In the genomic region with DNA sequence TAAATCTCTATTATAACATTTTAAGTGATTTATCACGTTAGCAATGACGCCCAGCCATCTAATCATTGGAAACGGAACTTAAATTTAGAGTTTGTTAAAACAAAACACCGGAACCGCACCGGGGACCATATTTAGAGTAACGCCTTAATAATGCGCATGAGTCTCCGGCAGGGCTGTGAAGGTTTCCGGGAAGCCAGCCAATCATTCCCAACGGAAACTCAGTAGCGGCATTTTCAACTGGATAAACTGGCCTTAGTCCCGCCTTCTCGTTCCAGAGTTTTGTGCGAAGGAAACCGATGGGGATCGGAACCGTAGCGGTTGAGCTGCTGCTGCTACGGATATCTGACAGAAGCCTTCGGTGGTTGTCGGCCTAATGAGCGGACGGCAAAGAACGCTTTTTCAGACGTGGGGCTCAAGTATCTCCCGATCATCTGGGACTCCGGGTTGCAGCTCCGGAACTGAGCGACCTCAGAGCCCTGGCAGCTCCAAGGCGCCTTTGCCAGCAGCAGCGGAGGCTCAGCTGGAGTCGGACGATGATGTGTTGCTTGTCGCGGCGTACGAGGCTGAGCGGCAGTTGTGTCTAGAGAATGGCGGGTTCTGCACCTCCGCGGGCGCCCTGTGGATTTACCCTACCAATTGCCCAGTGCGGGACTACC, we compare ENCODE assay signal across 1 cellular context.
TF ChIP-seq lines count a peak whose summit lies in the region.

A gene with protein sequence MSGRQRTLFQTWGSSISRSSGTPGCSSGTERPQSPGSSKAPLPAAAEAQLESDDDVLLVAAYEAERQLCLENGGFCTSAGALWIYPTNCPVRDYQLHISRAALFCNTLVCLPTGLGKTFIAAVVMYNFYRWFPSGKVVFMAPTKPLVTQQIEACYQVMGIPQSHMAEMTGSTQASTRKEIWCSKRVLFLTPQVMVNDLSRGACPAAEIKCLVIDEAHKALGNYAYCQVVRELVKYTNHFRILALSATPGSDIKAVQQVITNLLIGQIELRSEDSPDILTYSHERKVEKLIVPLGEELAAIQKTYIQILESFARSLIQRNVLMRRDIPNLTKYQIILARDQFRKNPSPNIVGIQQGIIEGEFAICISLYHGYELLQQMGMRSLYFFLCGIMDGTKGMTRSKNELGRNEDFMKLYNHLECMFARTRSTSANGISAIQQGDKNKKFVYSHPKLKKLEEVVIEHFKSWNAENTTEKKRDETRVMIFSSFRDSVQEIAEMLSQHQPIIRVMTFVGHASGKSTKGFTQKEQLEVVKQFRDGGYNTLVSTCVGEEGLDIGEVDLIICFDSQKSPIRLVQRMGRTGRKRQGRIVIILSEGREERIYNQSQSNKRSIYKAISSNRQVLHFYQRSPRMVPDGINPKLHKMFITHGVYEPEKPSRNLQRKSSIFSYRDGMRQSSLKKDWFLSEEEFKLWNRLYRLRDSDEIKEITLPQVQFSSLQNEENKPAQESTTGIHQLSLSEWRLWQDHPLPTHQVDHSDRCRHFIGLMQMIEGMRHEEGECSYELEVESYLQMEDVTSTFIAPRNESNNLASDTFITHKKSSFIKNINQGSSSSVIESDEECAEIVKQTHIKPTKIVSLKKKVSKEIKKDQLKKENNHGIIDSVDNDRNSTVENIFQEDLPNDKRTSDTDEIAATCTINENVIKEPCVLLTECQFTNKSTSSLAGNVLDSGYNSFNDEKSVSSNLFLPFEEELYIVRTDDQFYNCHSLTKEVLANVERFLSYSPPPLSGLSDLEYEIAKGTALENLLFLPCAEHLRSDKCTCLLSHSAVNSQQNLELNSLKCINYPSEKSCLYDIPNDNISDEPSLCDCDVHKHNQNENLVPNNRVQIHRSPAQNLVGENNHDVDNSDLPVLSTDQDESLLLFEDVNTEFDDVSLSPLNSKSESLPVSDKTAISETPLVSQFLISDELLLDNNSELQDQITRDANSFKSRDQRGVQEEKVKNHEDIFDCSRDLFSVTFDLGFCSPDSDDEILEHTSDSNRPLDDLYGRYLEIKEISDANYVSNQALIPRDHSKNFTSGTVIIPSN (N-terminal part only) (plus strand): TSS at position 272 of the 656 bp plus-strand sequence. CDS start 102 bp downstream, at position 374.

TF ChIP-seq in HCT116, 20 proteins besides CTCF, POLR2A, EP300 and RAD21 (continued from another document):
- peak; percentile 82 for TF ChIP-seq POLR2AphosphoS5 (IDR thresholded peaks at IDR 0.05; ENCODE audit: low read depth, low read length)
- TF ChIP-seq YY1 (IDR thresholded peaks at IDR 0.05; ENCODE audit: extremely low read depth, insufficient replicate concordance, low read depth, low read length), result peak; percentile 68
- peak; percentile 83 for TF ChIP-seq SP1 (IDR thresholded peaks at IDR 0.05; ENCODE audit: low read depth)
- peak; percentile 7; the same call in 1 of the 2 replicates for TF ChIP-seq CBX3 (IDR thresholded peaks at IDR 0.05; ENCODE audit: low read depth)
- TF ChIP-seq, protein P1, sequence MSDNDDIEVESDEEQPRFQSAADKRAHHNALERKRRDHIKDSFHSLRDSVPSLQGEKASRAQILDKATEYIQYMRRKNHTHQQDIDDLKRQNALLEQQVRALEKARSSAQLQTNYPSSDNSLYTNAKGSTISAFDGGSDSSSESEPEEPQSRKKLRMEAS (IDR thresholded peaks at IDR 0.05), result peak; percentile 58
- TF ChIP-seq JUND (IDR thresholded peaks at IDR 0.05), result no peak
TF ChIP-seq in HCT116: peak in this region for 8.
